In the genomic region with DNA sequence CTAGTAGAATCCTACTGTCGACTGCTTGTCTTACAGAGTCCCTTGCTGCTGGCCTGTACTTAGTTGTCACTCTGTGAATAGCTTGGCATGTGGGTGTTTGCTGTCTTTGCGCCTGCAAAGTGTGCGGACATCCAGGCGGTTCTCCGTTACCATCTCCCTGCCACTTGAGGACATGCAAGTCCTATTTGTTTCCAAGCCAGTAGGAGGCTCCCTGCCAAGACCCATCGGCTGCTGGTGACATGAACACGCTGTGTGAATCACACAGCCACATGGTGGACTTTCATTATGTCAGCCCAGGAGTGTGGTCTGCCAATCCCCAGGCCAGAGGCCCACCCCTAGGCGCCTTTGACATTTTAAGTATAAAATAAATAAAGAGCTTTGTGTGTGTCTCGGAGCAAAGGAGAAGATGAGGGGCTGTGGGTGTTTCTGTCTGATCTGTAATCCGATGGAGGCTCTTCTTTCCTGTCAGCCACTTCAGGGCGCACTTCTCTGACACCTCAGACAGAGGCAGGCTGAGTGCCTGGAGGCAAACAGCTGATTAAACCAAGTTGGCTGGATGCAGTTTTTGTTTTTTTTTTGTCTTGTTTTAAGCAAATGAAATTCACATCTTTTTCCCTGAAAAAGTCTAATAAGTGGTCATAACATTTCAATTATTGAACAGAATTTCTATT, we compare ENCODE assay signal across 9 cellular contexts. TPM values are rescaled to one million over a fixed set of nuclear protein-coding genes. Genes with fewer than 3 reads are reported as not detected.
A peak's percentile ranks its signal among the peaks of the same experiment; 100 is the strongest.
DNase-seq lines count a peak whose midpoint lies in the region; ATAC-seq and TF ChIP-seq lines count a peak whose summit lies in the region.
"Had no signal": no experiment of that assay in that cellular context is flagged by ENCODE, and none has a peak within 500 bp of the region (broad histone marks: within the 10 kb centered on the region; RNA-seq: fewer than 3 reads in every experiment).

No MANE protein-coding gene starts in this region.

- in situ Hi-C loops in T47D (cut with HindIII; ENCODE audit: low pct_unique_long_range_greater_than_20kb, low sequenced_read_pairs) = no loop called here

- no peaks in the 10 kb centered on the region for H3K36me3 Mint-ChIP-seq in CD8-positive, alpha-beta memory T cell

- H3K4me3 ChIP-seq in kidney epithelial cell (ENCODE audit: low read depth, low read length) = no peak overlapping the region
- no peak overlapping the region for H3K4me3 ChIP-seq in CD8-positive, alpha-beta memory T cell (ENCODE audit: low read length)

- peak; percentile 17 for TF ChIP-seq CTCF in kidney epithelial cell (IDR thresholded peaks at IDR 0.05; ENCODE audit: insufficient read depth, low read length, poor library complexity, severe bottlenecking)

- no peaks in the 10 kb centered on the region for H3K27me3 ChIP-seq in kidney epithelial cell (ENCODE audit: control insufficient read depth, insufficient read depth, low read length)
- H3K27me3 ChIP-seq in CD8-positive, alpha-beta memory T cell (ENCODE audit: insufficient read depth, low read length, poor library complexity, severe bottlenecking) = no peaks in the 10 kb centered on the region

- H3K4me1 ChIP-seq in CD8-positive, alpha-beta memory T cell (ENCODE audit: insufficient read depth, low read length) = no peaks in the 10 kb centered on the region

- CTCF ChIA-PET in CD8-positive, alpha-beta memory T cell (lab: Charles Lee) = no interaction called here

- ATAC-seq in HG02642 (IDR thresholded peaks at IDR 0.05; ENCODE audit: poor library complexity, unreplicated experiment) (no peak), GM19351 (IDR thresholded peaks at IDR 0.05; ENCODE audit: unreplicated experiment) (no peak), GM21619 (IDR thresholded peaks at IDR 0.05; ENCODE audit: unreplicated experiment) (no peak)

- H3K36me3 ChIP-seq in kidney epithelial cell (ENCODE audit: control insufficient read depth, insufficient read depth, low read length) = no peaks in the 10 kb centered on the region
- H3K36me3 ChIP-seq in CD8-positive, alpha-beta memory T cell (ENCODE audit: insufficient read depth, low read length) = no peaks in the 10 kb centered on the region

- no peaks in the 10 kb centered on the region for H3K4me1 Mint-ChIP-seq in CD8-positive, alpha-beta memory T cell

- no peaks in the 10 kb centered on the region for H3K27me3 Mint-ChIP-seq in CD8-positive, alpha-beta memory T cell
- H3K27me3 Mint-ChIP-seq: activated naive CD4-positive, alpha-beta T cell treated with anti-CD3 and anti-CD28 coated beads, Interleukin-2, amount 50 U/mL, for 24 hours had no signal

- no peak overlapping the region for H3K27ac ChIP-seq in CD8-positive, alpha-beta memory T cell (ENCODE audit: low read depth, low read length)

- peak; percentile 54 for DNase-seq in D341Med (ENCODE audit: low spot score)
- peak; percentile 35 to 43 for DNase-seq in NCI-H1930 (lab: John Stamatoyannopoulos, UW)
- DNase-seq in T47D (ENCODE audit: low read depth in 1 of 2, low spot score in 1 of 2) = peak; percentile 50 to 82
- peak; percentile 12 for DNase-seq in kidney epithelial cell (ENCODE audit: low read depth)
- DNase-seq in CD8-positive, alpha-beta memory T cell = no peak

- H3K9me3 Mint-ChIP-seq in CD8-positive, alpha-beta memory T cell = no peaks in the 10 kb centered on the region
- H3K9me3 Mint-ChIP-seq: activated naive CD4-positive, alpha-beta T cell treated with anti-CD3 and anti-CD28 coated beads, Interleukin-2, amount 50 U/mL, for 24 hours had no signal

- no peaks in the 10 kb centered on the region for H3K9me3 ChIP-seq in CD8-positive, alpha-beta memory T cell (ENCODE audit: low read length)

- H3K4me3 Mint-ChIP-seq in CD8-positive, alpha-beta memory T cell = no peak overlapping the region
- H3K4me3 Mint-ChIP-seq: activated naive CD4-positive, alpha-beta T cell treated with anti-CD3 and anti-CD28 coated beads, Interleukin-2, amount 50 U/mL, for 24 hours had no signal

- H3K27ac Mint-ChIP-seq in CD8-positive, alpha-beta memory T cell = no peak overlapping the region
- H3K27ac Mint-ChIP-seq: activated naive CD4-positive, alpha-beta T cell treated with anti-CD3 and anti-CD28 coated beads, Interleukin-2, amount 50 U/mL, for 24 hours had no signal

- POLR2A ChIA-PET in CD8-positive, alpha-beta memory T cell (lab: Charles Lee) = no interaction called here

RNA-seq across cellular contexts. Expression of a gene that starts 51.5 kb away (rescaled TPM):
- total RNA-seq in kidney epithelial cell = 12.5 and 19.7 TPM in 2 replicates
- total RNA-seq in CD8-positive, alpha-beta memory T cell = 1 to 10 TPM; 2.5 to 3.1 TPM
- 1.1 TPM for polyA plus RNA-seq in CD8-positive, alpha-beta memory T cell

Comparison
In these comparisons a context has a peak if more than half of its experiments do, and no peak if none do; other contexts are left out.
1. DNase-seq: peak in D341Med (single experiment), NCI-H1930 (2 of 2), T47D (2 of 2) and kidney epithelial cell (single experiment); none in CD8-positive, alpha-beta memory T cell (0 of 5).